17 cellular contexts compared by ENCODE assay signal in genomic region chr2:40150206-40150765, GRCh38.
DNase-seq lines count a peak whose midpoint lies in the region; ATAC-seq and TF ChIP-seq lines count a peak whose summit lies in the region.
"Had no signal": no experiment of that assay in that cellular context is flagged by ENCODE, and none has a peak within 500 bp of the region (broad histone marks: within the 10 kb centered on the region; RNA-seq: fewer than 3 reads in every experiment).

No MANE protein-coding gene starts in this region.

- no peaks in the 10 kb centered on the region for H3K27me3 ChIP-seq in left ventricle myocardium inferior (ENCODE audit: low read depth)
- H3K27me3 ChIP-seq: BLaER1 treated with 17β-estradiol and CSF1 and Interleukin-3, amounts not matched to agents 10 nM and 100 nM; MG63 had no signal

- H3K9me3 ChIP-seq in left ventricle myocardium inferior (replicated peaks) (no peaks in the 10 kb centered on the region), mucosa of descending colon (no peaks in the 10 kb centered on the region)
- H3K9me3 ChIP-seq: BLaER1 treated with 17β-estradiol and CSF1 and Interleukin-3, amounts not matched to agents 10 nM and 100 nM; MG63 had no signal

- peaks cover 12% of the 10 kb centered on the region for H3K36me3 ChIP-seq in left ventricle myocardium inferior
- H3K36me3 ChIP-seq in mucosa of descending colon (ENCODE audit: low read depth) = no peaks in the 10 kb centered on the region
- H3K36me3 ChIP-seq: MG63 had no signal

- H3K27ac ChIP-seq in left ventricle myocardium inferior (replicated peaks) = peak overlapping the region; percentile 14
- peak overlapping the region; percentile 8 for H3K27ac ChIP-seq in angular gyrus (ENCODE audit: low read depth, low read length)
- H3K27ac ChIP-seq: BLaER1 treated with 17β-estradiol and CSF1 and Interleukin-3, amounts not matched to agents 10 nM and 100 nM had no signal

- intact Hi-C loops in left ventricle myocardium inferior (cut with micrococcal nuclease) = no loop called here
- intact Hi-C loops in left cardiac atrium (cut with DNase I) = no loop called here
- intact Hi-C loops in mucosa of descending colon (cut with DNase I, micrococcal nuclease) = no loop called here

- ATAC-seq in left cardiac atrium (no peak), mucosa of descending colon (no peak), GM21447 (IDR thresholded peaks at IDR 0.05; ENCODE audit: unreplicated experiment) (no peak), HG02623 (IDR thresholded peaks at IDR 0.05; ENCODE audit: unreplicated experiment) (no peak)
- ATAC-seq: Panc1 had no signal

- no peak for DNase-seq in left ventricle myocardium inferior
- no peak for DNase-seq in left cardiac atrium
- peak; percentile 17 for DNase-seq in globus pallidus (ENCODE audit: low spot score)
- DNase-seq in mucosa of descending colon = no peak
- no peak for DNase-seq in NCI-H226
- DNase-seq: GF-D8, Karpas-422, MG63, NCI-H1930, NCI-H2171, NCI-H510A, NCI-H82 had no signal

- no peak for TF ChIP-seq CTCF in left ventricle myocardium inferior (IDR thresholded peaks at IDR 0.05; ENCODE audit: borderline replicate concordance)
- no peak for TF ChIP-seq CTCF in mucosa of descending colon (IDR thresholded peaks at IDR 0.05)

- H3K4me1 ChIP-seq in left ventricle myocardium inferior (peaks cover 45% of the 10 kb centered on the region), mucosa of descending colon (ENCODE audit: low read depth) (no peaks in the 10 kb centered on the region)
- H3K4me1 ChIP-seq: BLaER1 treated with 17β-estradiol and CSF1 and Interleukin-3, amounts not matched to agents 10 nM and 100 nM had no signal

- H3K4me3 ChIP-seq in left ventricle myocardium inferior = no peak overlapping the region
- no peak overlapping the region for H3K4me3 ChIP-seq in mucosa of descending colon
- H3K4me3 ChIP-seq: BLaER1 treated with 17β-estradiol and CSF1 and Interleukin-3, amounts not matched to agents 10 nM and 100 nM; MG63 had no signal
